Comparison of ENCODE assay signal across 1 cellular context in genomic region chr9:107044872-107045271, GRCh38.
TF ChIP-seq lines count a peak whose summit lies in the region.

No MANE protein-coding gene starts in this region.

TF ChIP-seq in SK-N-SH, 30 proteins besides CTCF, POLR2A, EP300 and RAD21 (continued from another document):
- TF ChIP-seq, protein P1, sequence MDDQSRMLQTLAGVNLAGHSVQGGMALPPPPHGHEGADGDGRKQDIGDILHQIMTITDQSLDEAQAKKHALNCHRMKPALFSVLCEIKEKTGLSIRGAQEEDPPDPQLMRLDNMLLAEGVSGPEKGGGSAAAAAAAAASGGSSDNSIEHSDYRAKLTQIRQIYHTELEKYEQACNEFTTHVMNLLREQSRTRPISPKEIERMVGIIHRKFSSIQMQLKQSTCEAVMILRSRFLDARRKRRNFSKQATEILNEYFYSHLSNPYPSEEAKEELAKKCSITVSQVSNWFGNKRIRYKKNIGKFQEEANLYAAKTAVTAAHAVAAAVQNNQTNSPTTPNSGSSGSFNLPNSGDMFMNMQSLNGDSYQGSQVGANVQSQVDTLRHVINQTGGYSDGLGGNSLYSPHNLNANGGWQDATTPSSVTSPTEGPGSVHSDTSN (IDR thresholded peaks at IDR 0.05): no peak
- no peak for TF ChIP-seq MAX (IDR thresholded peaks at IDR 0.05; ENCODE audit: low read depth)
- no peak for TF ChIP-seq ELF1 (IDR thresholded peaks at IDR 0.05)
- TF ChIP-seq, protein P2, sequence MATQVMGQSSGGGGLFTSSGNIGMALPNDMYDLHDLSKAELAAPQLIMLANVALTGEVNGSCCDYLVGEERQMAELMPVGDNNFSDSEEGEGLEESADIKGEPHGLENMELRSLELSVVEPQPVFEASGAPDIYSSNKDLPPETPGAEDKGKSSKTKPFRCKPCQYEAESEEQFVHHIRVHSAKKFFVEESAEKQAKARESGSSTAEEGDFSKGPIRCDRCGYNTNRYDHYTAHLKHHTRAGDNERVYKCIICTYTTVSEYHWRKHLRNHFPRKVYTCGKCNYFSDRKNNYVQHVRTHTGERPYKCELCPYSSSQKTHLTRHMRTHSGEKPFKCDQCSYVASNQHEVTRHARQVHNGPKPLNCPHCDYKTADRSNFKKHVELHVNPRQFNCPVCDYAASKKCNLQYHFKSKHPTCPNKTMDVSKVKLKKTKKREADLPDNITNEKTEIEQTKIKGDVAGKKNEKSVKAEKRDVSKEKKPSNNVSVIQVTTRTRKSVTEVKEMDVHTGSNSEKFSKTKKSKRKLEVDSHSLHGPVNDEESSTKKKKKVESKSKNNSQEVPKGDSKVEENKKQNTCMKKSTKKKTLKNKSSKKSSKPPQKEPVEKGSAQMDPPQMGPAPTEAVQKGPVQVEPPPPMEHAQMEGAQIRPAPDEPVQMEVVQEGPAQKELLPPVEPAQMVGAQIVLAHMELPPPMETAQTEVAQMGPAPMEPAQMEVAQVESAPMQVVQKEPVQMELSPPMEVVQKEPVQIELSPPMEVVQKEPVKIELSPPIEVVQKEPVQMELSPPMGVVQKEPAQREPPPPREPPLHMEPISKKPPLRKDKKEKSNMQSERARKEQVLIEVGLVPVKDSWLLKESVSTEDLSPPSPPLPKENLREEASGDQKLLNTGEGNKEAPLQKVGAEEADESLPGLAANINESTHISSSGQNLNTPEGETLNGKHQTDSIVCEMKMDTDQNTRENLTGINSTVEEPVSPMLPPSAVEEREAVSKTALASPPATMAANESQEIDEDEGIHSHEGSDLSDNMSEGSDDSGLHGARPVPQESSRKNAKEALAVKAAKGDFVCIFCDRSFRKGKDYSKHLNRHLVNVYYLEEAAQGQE (IDR thresholded peaks at IDR 0.05; ENCODE audit: low read depth, low read length): no peak
- no peak for TF ChIP-seq EZH2phosphoT487 (IDR thresholded peaks at IDR 0.05; ENCODE audit: borderline replicate concordance, low read depth)
- TF ChIP-seq TEAD4 (IDR thresholded peaks at IDR 0.05; ENCODE audit: borderline replicate concordance, insufficient read depth): no peak
- TF ChIP-seq TAF1 (IDR thresholded peaks at IDR 0.05; ENCODE audit: borderline replicate concordance, low read depth, low read length): no peak
